In the genomic region with DNA sequence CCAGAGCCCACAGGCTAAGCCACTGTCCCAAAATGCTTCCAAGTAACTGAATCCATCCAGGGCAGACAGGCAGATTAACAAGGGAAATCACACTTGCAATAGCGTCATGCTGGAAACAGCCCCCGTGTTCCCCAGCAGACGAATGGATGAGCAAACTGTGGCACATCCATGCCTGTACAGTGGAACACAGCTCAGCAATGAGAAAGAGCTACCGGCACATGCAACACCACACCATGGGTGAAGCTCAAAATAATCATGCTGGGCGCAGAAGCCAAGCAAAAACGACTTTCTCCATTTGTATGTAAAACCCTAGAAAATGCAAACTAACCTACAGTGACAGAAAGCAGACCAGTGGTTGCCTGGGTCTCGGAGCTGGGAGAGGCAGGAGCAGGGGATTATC, we compare ENCODE assay signal across 19 cellular contexts.
"Had no signal": no experiment of that assay in that cellular context is flagged by ENCODE, and none has a peak within 500 bp of the region (broad histone marks: within the 10 kb centered on the region; RNA-seq: fewer than 3 reads in every experiment).

No MANE protein-coding gene starts in this region.

- H3K36me3 ChIP-seq: ovary, right atrium auricular region, suprapubic skin, thyroid gland, upper lobe of left lung, uterus had no signal

- DNase-seq: effector memory CD8-positive, alpha-beta T cell; erythroblast; foreskin melanocyte; left colon; mesendoderm; naive thymus-derived CD4-positive, alpha-beta T cell; nephron progenitor cell; ovary; stimulated activated CD4-positive, alpha-beta T cell treated with anti-CD3 and anti-CD28 coated beads, Interleukin-4, amount 100 ng/mL, for 1 hour; stimulated activated CD8-positive, alpha-beta memory T cell treated with anti-CD3 and anti-CD28 coated beads, Interleukin-4, amount 100 ng/mL, for 48 hours; stimulated activated naive CD8-positive, alpha-beta T cell treated with anti-CD3 and anti-CD28 coated beads, Interleukin-15, Interleukin-2, amounts not matched to agents 100 U/mL and 50 U/mL, for 24 hours; thyroid gland; upper lobe of left lung; uterus had no signal

- H3K27ac ChIP-seq: hepatocyte, ovary, right atrium auricular region, suprapubic skin, thyroid gland, upper lobe of left lung, uterus had no signal

- H3K79me2 ChIP-seq: hepatocyte had no signal

- H3K4me3 ChIP-seq: hepatocyte, ovary, right atrium auricular region, suprapubic skin, thyroid gland, upper lobe of left lung, uterus had no signal

- H3K36me3 Mint-ChIP-seq: naive thymus-derived CD4-positive, alpha-beta T cell; stimulated activated effector memory CD8-positive, alpha-beta T cell treated with anti-CD3 and anti-CD28 coated beads, Interleukin-12 subunit alpha, Interleukin-12 subunit beta, amount 100 ng/mL, for 72 hours had no signal

- H3K9me3 Mint-ChIP-seq: dendritic cell treated with granulocyte-macrophage colony-stimulating factor and Interleukin-4, amounts not matched to agents 40 ng/mL and 50 ng/mL, for 4 days; effector memory CD8-positive, alpha-beta T cell; naive thymus-derived CD4-positive, alpha-beta T cell; nephron progenitor cell; stimulated activated effector memory CD8-positive, alpha-beta T cell treated with anti-CD3 and anti-CD28 coated beads, Interleukin-12 subunit alpha, Interleukin-12 subunit beta, amount 100 ng/mL, for 72 hours had no signal

- H2AFZ ChIP-seq: hepatocyte had no signal

- H3K4me3 Mint-ChIP-seq: dendritic cell treated with granulocyte-macrophage colony-stimulating factor and Interleukin-4, amounts not matched to agents 40 ng/mL and 50 ng/mL, for 4 days; effector memory CD8-positive, alpha-beta T cell; naive thymus-derived CD4-positive, alpha-beta T cell; nephron progenitor cell; stimulated activated effector memory CD8-positive, alpha-beta T cell treated with anti-CD3 and anti-CD28 coated beads, Interleukin-12 subunit alpha, Interleukin-12 subunit beta, amount 100 ng/mL, for 72 hours had no signal

- H3K4me2 ChIP-seq: hepatocyte had no signal

- H3K27ac Mint-ChIP-seq: dendritic cell treated with granulocyte-macrophage colony-stimulating factor and Interleukin-4, amounts not matched to agents 40 ng/mL and 50 ng/mL, for 4 days; effector memory CD8-positive, alpha-beta T cell; naive thymus-derived CD4-positive, alpha-beta T cell; nephron progenitor cell; stimulated activated effector memory CD8-positive, alpha-beta T cell treated with anti-CD3 and anti-CD28 coated beads, Interleukin-12 subunit alpha, Interleukin-12 subunit beta, amount 100 ng/mL, for 72 hours had no signal

- H3K9me3 ChIP-seq: ovary, right atrium auricular region, suprapubic skin, thyroid gland, upper lobe of left lung, uterus had no signal

- H3K4me1 ChIP-seq: uterus had no signal

- H3K27me3 ChIP-seq: hepatocyte, ovary, right atrium auricular region, thyroid gland, upper lobe of left lung, uterus had no signal

- ATAC-seq: effector memory CD8-positive, alpha-beta T cell; left colon; naive thymus-derived CD4-positive, alpha-beta T cell; stimulated activated effector memory CD8-positive, alpha-beta T cell treated with anti-CD3 and anti-CD28 coated beads, Interleukin-12 subunit alpha, Interleukin-12 subunit beta, amount 100 ng/mL, for 72 hours; stimulated activated naive CD8-positive, alpha-beta T cell treated with anti-CD3 and anti-CD28 coated beads, Interleukin-15, Interleukin-2, amounts not matched to agents 100 U/mL and 50 U/mL, for 24 hours had no signal
